ENCODE assay signal across 17 cellular contexts in genomic region chr6:11272491-11273192, GRCh38. TPM values are rescaled to one million over a fixed set of nuclear protein-coding genes. Genes with fewer than 3 reads are reported as not detected.
DNase-seq lines count a peak whose midpoint lies in the region; ATAC-seq and TF ChIP-seq lines count a peak whose summit lies in the region.
"Had no signal": no experiment of that assay in that cellular context is flagged by ENCODE, and none has a peak within 500 bp of the region (broad histone marks: within the 10 kb centered on the region; RNA-seq: fewer than 3 reads in every experiment).

No MANE protein-coding gene starts in this region.

- H3K4me3 Mint-ChIP-seq in CD14-positive monocyte = no peak overlapping the region
- H3K4me3 Mint-ChIP-seq: activated naive CD4-positive, alpha-beta T cell treated with anti-CD3 and anti-CD28 coated beads, Interleukin-2, amount 10 ng/mL, durations not matched to agents 7 days and 5 days; brain; WTC11 had no signal

- H3K27me3 Mint-ChIP-seq in CD14-positive monocyte (ENCODE audit: low read depth in 3 of 3) = peaks cover 0 to 2% (median 0%) of the 10 kb centered on the region in 3 donors
- H3K27me3 Mint-ChIP-seq: activated naive CD4-positive, alpha-beta T cell treated with anti-CD3 and anti-CD28 coated beads, Interleukin-2, amount 10 ng/mL, durations not matched to agents 7 days and 5 days had no signal

- 50 to 58% methylated on average over 11 of the region's 11 CpGs for WGBS in upper lobe of left lung, 2 donors

- H3K27me3 ChIP-seq in Peyer's patch = no peaks in the 10 kb centered on the region
- no peaks in the 10 kb centered on the region for H3K27me3 ChIP-seq in upper lobe of left lung
- H3K27me3 ChIP-seq: MG63 had no signal

- H3K36me3 ChIP-seq in Peyer's patch = no peaks in the 10 kb centered on the region
- no peaks in the 10 kb centered on the region for H3K36me3 ChIP-seq in upper lobe of left lung
- H3K36me3 ChIP-seq: MG63 had no signal

- TF ChIP-seq EP300 in upper lobe of left lung (IDR thresholded peaks at IDR 0.05) = peak in 1 of 4 donors; percentile 45

- peak; percentile 23 for ATAC-seq in Right ventricle myocardium superior (ENCODE audit: poor library complexity)
- no peak for ATAC-seq in Right ventricle myocardium inferior
- ATAC-seq in left lobe of liver = peak; percentile 7
- no peak for ATAC-seq in upper lobe of left lung (ENCODE audit: low FRiP score in 2 of 2)
- no peak for ATAC-seq in HG02798 (IDR thresholded peaks at IDR 0.05; ENCODE audit: poor library complexity, unreplicated experiment)
- no peak for ATAC-seq in GM18909 (IDR thresholded peaks at IDR 0.05; ENCODE audit: poor library complexity, unreplicated experiment)
- ATAC-seq: WTC11 had no signal

- peaks cover 22% of the 10 kb centered on the region for H3K4me1 Mint-ChIP-seq in CD14-positive monocyte

- intact Hi-C loops in Right ventricle myocardium superior (cut with DNase I) (no loop called here), Right ventricle myocardium inferior (cut with DNase I) (no loop called here), CD14-positive monocyte (cut with micrococcal nuclease) (no loop called here)

- H3K4me1 ChIP-seq in Peyer's patch = peaks cover 0 to 46% (median 16%) of the 10 kb centered on the region in 4 donors
- H3K4me1 ChIP-seq in upper lobe of left lung = peaks cover 61 to 70% (median 68%) of the 10 kb centered on the region in 4 donors

- peak overlapping the region in 2 of 4 donors; percentile 27 to 30 for H3K4me3 ChIP-seq in Peyer's patch
- H3K4me3 ChIP-seq in upper lobe of left lung = no peak overlapping the region
- H3K4me3 ChIP-seq: MG63 had no signal

- H3K27ac Mint-ChIP-seq in CD14-positive monocyte = peak overlapping the region in 2 of 7 donors; percentile 7 to 56
- H3K27ac Mint-ChIP-seq: activated naive CD4-positive, alpha-beta T cell treated with anti-CD3 and anti-CD28 coated beads, Interleukin-2, amount 10 ng/mL, durations not matched to agents 7 days and 5 days; brain; WTC11 had no signal

- no peaks in the 10 kb centered on the region for H3K9me3 Mint-ChIP-seq in CD14-positive monocyte
- H3K9me3 Mint-ChIP-seq: activated naive CD4-positive, alpha-beta T cell treated with anti-CD3 and anti-CD28 coated beads, Interleukin-2, amount 10 ng/mL, durations not matched to agents 7 days and 5 days; brain; WTC11 had no signal

- H3K27ac ChIP-seq in Peyer's patch = peak overlapping the region in 3 of 4 donors; percentile 61 to 92 (median 82)
- H3K27ac ChIP-seq in upper lobe of left lung = peak overlapping the region in 3 of 4 donors; percentile 28 to 61 (median 46)

- H3K36me3 Mint-ChIP-seq in CD14-positive monocyte = peaks cover 43 to 48% of the 10 kb centered on the region in 2 donors
- H3K36me3 Mint-ChIP-seq: brain, WTC11 had no signal

- peak in 1 of 2 donors; percentile 38 for TF ChIP-seq POLR2A in Peyer's patch (IDR thresholded peaks at IDR 0.05)
- TF ChIP-seq POLR2A in upper lobe of left lung (IDR thresholded peaks at IDR 0.05) = no peak

- TF ChIP-seq CTCF in Peyer's patch (IDR thresholded peaks at IDR 0.05) (no peak), upper lobe of left lung (IDR thresholded peaks at IDR 0.05) (no peak), CD14-positive monocyte (IDR thresholded peaks at IDR 0.05) (no peak)

- H3K9me3 ChIP-seq in Peyer's patch (no peaks in the 10 kb centered on the region), upper lobe of left lung (no peaks in the 10 kb centered on the region)
- H3K9me3 ChIP-seq: MG63 had no signal

- no peak for DNase-seq in Right ventricle myocardium superior
- DNase-seq in Right ventricle myocardium inferior (ENCODE audit: missing footprints) = no peak
- DNase-seq in Peyer's patch = peak in 1 of 3 donors; percentile 69
- DNase-seq in left lobe of liver (ENCODE audit: low spot score) = no peak
- no peak for DNase-seq in upper lobe of left lung
- no peak for DNase-seq in CD14-positive monocyte (ENCODE audit: low spot score)
- DNase-seq: activated naive CD4-positive, alpha-beta T cell treated with anti-CD3 and anti-CD28 coated beads, Interleukin-2, amount 10 ng/mL, durations not matched to agents 7 days and 5 days; effector CD8-positive, alpha-beta T cell; foreskin fibroblast; MG63; midbrain; NCI-H446; stimulated activated CD4-positive, alpha-beta T cell treated with anti-CD3 and anti-CD28 coated beads, Interleukin-4, amount 100 ng/mL, for 24 hours had no signal

RNA-seq across cellular contexts. Expression of gene NEDD9, which starts 40.2 kb away (rescaled TPM):
- total RNA-seq in Right ventricle myocardium superior (23.7 TPM), Right ventricle myocardium inferior (29.3 TPM), Peyer's patch (10 to 100 TPM; 63.9 to 97.0 (median 87.5) TPM), left lobe of liver (11.7 TPM), upper lobe of left lung (100 to 1,000 TPM; 122 to 334 (median 173) TPM)
- polyA plus RNA-seq in CD14-positive monocyte = 10 to 100 TPM; 18.2 to 33.0 TPM

Comparison
In these comparisons a context has a peak if more than half of its experiments do, and no peak if none do; other contexts are left out.
1. ATAC-seq: peak in Right ventricle myocardium superior (single experiment) and left lobe of liver (single experiment); none in Right ventricle myocardium inferior (single experiment), upper lobe of left lung (0 of 2), HG02798 (single experiment) and GM18909 (single experiment).